ENCODE assay signal across 11 cellular contexts in the genomic region with DNA sequence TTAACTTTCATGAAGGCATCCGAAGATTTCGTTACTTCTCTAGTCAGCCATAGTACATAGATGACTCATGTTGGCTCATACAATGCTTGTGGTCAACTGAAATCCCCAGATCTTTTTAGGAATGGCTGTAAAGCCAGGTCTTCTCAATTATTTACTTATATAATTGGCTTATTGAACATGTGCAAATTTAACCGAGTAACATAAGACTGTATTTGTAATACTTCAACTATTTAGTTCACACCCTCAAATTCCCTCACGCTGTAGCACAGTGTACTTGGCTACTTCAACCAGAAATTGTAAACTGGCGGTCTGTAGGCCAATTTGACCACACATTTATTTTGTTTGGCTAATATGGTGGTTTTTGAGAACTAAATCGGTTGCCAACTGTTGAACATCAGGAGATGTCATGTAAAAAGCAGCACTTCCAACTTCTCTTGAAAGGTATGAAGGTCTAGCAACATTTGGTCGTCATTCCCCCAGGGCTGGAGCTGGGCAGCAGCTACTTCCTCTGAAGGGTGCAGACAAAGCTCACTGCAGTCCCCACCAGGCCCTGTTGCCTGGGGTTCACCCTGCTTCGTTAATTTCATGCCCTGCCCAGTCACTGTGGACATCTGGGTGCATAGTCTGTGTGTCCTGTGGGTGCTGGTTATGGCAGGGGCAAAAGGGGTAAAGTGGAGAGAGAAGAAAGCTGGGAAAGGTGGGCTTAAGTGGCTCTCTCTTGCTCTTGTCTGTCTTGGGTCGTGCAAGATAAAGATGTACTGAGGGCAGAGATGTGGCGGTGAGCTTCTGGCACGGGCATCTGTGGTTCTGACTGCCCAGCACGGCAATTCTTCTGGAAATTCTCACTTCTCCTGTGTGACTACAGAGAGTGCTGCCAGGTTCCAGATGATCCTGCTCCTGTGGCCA. TPM values are rescaled to one million over a fixed set of nuclear protein-coding genes. Genes with fewer than 3 reads are reported as not detected.
DNase-seq lines count a peak whose midpoint lies in the region; ATAC-seq and TF ChIP-seq lines count a peak whose summit lies in the region.
"Had no signal": no experiment of that assay in that cellular context is flagged by ENCODE, and none has a peak within 500 bp of the region (broad histone marks: within the 10 kb centered on the region; RNA-seq: fewer than 3 reads in every experiment).

No MANE protein-coding gene starts in this region.

- peaks cover 31% of the 10 kb centered on the region for H3K4me1 Mint-ChIP-seq in activated CD8-positive, alpha-beta T cell treated with anti-CD3 and anti-CD28 coated beads for 36 hours (ENCODE audit: low read depth)
- H3K4me1 Mint-ChIP-seq in activated CD8-positive, alpha-beta T cell treated with anti-CD3 and anti-CD28 coated beads, Interleukin-2, amount 10 ng/mL, durations not matched to agents 7 days and 5 days (ENCODE audit: low read depth) = peaks cover 15% of the 10 kb centered on the region

- H3K4me3 Mint-ChIP-seq in activated CD8-positive, alpha-beta T cell treated with anti-CD3 and anti-CD28 coated beads for 36 hours = no peak overlapping the region
- H3K4me3 Mint-ChIP-seq in activated CD8-positive, alpha-beta T cell treated with anti-CD3 and anti-CD28 coated beads, Interleukin-2, amount 10 ng/mL, durations not matched to agents 7 days and 5 days = no peak overlapping the region

- H3K36me3 Mint-ChIP-seq in activated CD8-positive, alpha-beta T cell treated with anti-CD3 and anti-CD28 coated beads for 36 hours (ENCODE audit: low read depth) = no peaks in the 10 kb centered on the region
- H3K36me3 Mint-ChIP-seq in activated CD8-positive, alpha-beta T cell treated with anti-CD3 and anti-CD28 coated beads, Interleukin-2, amount 10 ng/mL, durations not matched to agents 7 days and 5 days (ENCODE audit: low read depth) = no peaks in the 10 kb centered on the region

- CTCF ChIA-PET in activated CD8-positive, alpha-beta T cell treated with anti-CD3 and anti-CD28 coated beads for 36 hours (lab: Charles Lee) = interaction anchor here (4.8 kb wide), 1 partner anchor 384 kb away, joined by 63 read pairs; no protein-coding TSS in a partner anchor
- CTCF ChIA-PET in activated CD8-positive, alpha-beta T cell treated with anti-CD3 and anti-CD28 coated beads, Interleukin-2, amount 10 ng/mL, durations not matched to agents 7 days and 5 days (lab: Charles Lee) = interaction anchor here (1.3 to 2.7 kb wide), 3 partner anchors 271 to 420 kb away, joined by 3 to 22 read pairs (median 4); no protein-coding TSS in a partner anchor

- H3K27me3 Mint-ChIP-seq in activated CD8-positive, alpha-beta T cell treated with anti-CD3 and anti-CD28 coated beads for 36 hours = peaks cover 13% of the 10 kb centered on the region
- H3K27me3 Mint-ChIP-seq in activated CD8-positive, alpha-beta T cell treated with anti-CD3 and anti-CD28 coated beads, Interleukin-2, amount 10 ng/mL, durations not matched to agents 7 days and 5 days (ENCODE audit: low read depth) = peaks cover 23% of the 10 kb centered on the region

- peak overlapping the region; percentile 25 for H3K27ac Mint-ChIP-seq in activated CD8-positive, alpha-beta T cell treated with anti-CD3 and anti-CD28 coated beads for 36 hours
- H3K27ac Mint-ChIP-seq in activated CD8-positive, alpha-beta T cell treated with anti-CD3 and anti-CD28 coated beads, Interleukin-2, amount 10 ng/mL, durations not matched to agents 7 days and 5 days = no peak overlapping the region

- intact Hi-C loops in activated CD8-positive, alpha-beta T cell treated with anti-CD3 and anti-CD28 coated beads for 36 hours (cut with micrococcal nuclease) = no loop called here

- H3K4me3 ChIP-seq in epithelial cell of esophagus (ENCODE audit: low read length) (no peak overlapping the region), retinal pigment epithelial cell (ENCODE audit: low read length) (no peak overlapping the region)

- DNase-seq in activated CD8-positive, alpha-beta T cell treated with anti-CD3 and anti-CD28 coated beads for 36 hours = no peak
- no peak for DNase-seq in activated CD8-positive, alpha-beta T cell treated with anti-CD3 and anti-CD28 coated beads, Interleukin-2, amount 10 ng/mL, durations not matched to agents 7 days and 5 days
- DNase-seq in MV-4-11 (lab: John Stamatoyannopoulos, UW) (peak; percentile 62), epithelial cell of esophagus (ENCODE audit: low read depth) (peak; percentile 75), retinal pigment epithelial cell (ENCODE audit: low read depth) (peak; percentile 94), NCI-H2107 (lab: John Stamatoyannopoulos, UW) (no peak), GOT3 (lab: John Stamatoyannopoulos, UW) (no peak), HUDEP-2 (lab: John Stamatoyannopoulos, UW; ENCODE audit: unreplicated experiment in 76 of 76) (no peak)
- DNase-seq: activated naive CD4-positive, alpha-beta T cell; C1 segment of cervical spinal cord; T-helper 2 cell had no signal

- POLR2A ChIA-PET in activated CD8-positive, alpha-beta T cell treated with anti-CD3 and anti-CD28 coated beads for 36 hours (lab: Charles Lee) = no interaction called here
- POLR2A ChIA-PET in activated CD8-positive, alpha-beta T cell treated with anti-CD3 and anti-CD28 coated beads, Interleukin-2, amount 10 ng/mL, durations not matched to agents 7 days and 5 days (lab: Charles Lee) = no interaction called here

- TF ChIP-seq CTCF in activated CD8-positive, alpha-beta T cell treated with anti-CD3 and anti-CD28 coated beads for 36 hours (IDR thresholded peaks at IDR 0.05) = no peak
- TF ChIP-seq CTCF in epithelial cell of esophagus (IDR thresholded peaks at IDR 0.05; ENCODE audit: insufficient read depth, low read depth, low read length, missing control alignments) (no peak), retinal pigment epithelial cell (conservative IDR thresholded peaks at IDR 0.05; ENCODE audit: low read depth, low read length) (no peak)

- no peak for ATAC-seq in activated CD8-positive, alpha-beta T cell treated with anti-CD3 and anti-CD28 coated beads for 36 hours
- ATAC-seq in activated CD8-positive, alpha-beta T cell treated with anti-CD3 and anti-CD28 coated beads, Interleukin-2, amount 10 ng/mL, durations not matched to agents 7 days and 5 days = no peak

- no peaks in the 10 kb centered on the region for H3K9me3 Mint-ChIP-seq in activated CD8-positive, alpha-beta T cell treated with anti-CD3 and anti-CD28 coated beads for 36 hours
- H3K9me3 Mint-ChIP-seq in activated CD8-positive, alpha-beta T cell treated with anti-CD3 and anti-CD28 coated beads, Interleukin-2, amount 10 ng/mL, durations not matched to agents 7 days and 5 days (ENCODE audit: insufficient read depth) = no peaks in the 10 kb centered on the region

RNA-seq across cellular contexts. Expression of a gene that starts 3.2 kb away (rescaled TPM):
- 1 to 10 TPM; 1.9 to 2.3 TPM for total RNA-seq in activated CD8-positive, alpha-beta T cell treated with anti-CD3 and anti-CD28 coated beads for 36 hours
- under 1 TPM in 1 of 2 experiments, not detected in 1; 0.10 TPM for total RNA-seq in activated CD8-positive, alpha-beta T cell treated with anti-CD3 and anti-CD28 coated beads, Interleukin-2, amount 10 ng/mL, durations not matched to agents 7 days and 5 days

Comparison
In these comparisons a context has a peak if more than half of its experiments do, and no peak if none do; other contexts are left out.
1. DNase-seq: peak in MV-4-11 (single experiment), epithelial cell of esophagus (single experiment) and retinal pigment epithelial cell (single experiment); none in activated CD8-positive, alpha-beta T cell treated with anti-CD3 and anti-CD28 coated beads for 36 hours (single experiment), activated CD8-positive, alpha-beta T cell treated with anti-CD3 and anti-CD28 coated beads, Interleukin-2, amount 10 ng/mL, durations not matched to agents 7 days and 5 days (single experiment), NCI-H2107 (single experiment), GOT3 (single experiment) and HUDEP-2 (0 of 76).